ENCODE assay signal across 14 cellular contexts in genomic region chr2:120939595-120940318, GRCh38.
A peak's percentile ranks its signal among the peaks of the same experiment; 100 is the strongest.
DNase-seq lines count a peak whose midpoint lies in the region; ATAC-seq and TF ChIP-seq lines count a peak whose summit lies in the region.
"Had no signal": no experiment of that assay in that cellular context is flagged by ENCODE, and none has a peak within 500 bp of the region (broad histone marks: within the 10 kb centered on the region; RNA-seq: fewer than 3 reads in every experiment).

No MANE protein-coding gene starts in this region.

- no peak overlapping the region for H3K14ac ChIP-seq in trophoblast cell (ENCODE audit: low read length)

- H2AK5ac ChIP-seq in trophoblast cell (ENCODE audit: low read length) = no peak overlapping the region

- no peak overlapping the region for H3K9ac ChIP-seq in trophoblast cell (ENCODE audit: low read length)
- no peak overlapping the region for H3K9ac ChIP-seq in colonic mucosa (ENCODE audit: low read depth in 2 of 2, low read length in 2 of 2)

- peaks cover 42% of the 10 kb centered on the region for H3K36me3 ChIP-seq in SJSA1
- H3K36me3 ChIP-seq in trophoblast cell (ENCODE audit: control insufficient read depth in 1 of 2, insufficient read depth in 2 of 2, low read length in 2 of 2) = no peaks in the 10 kb centered on the region
- no peaks in the 10 kb centered on the region for H3K36me3 ChIP-seq in colonic mucosa
- H3K36me3 ChIP-seq: esophagus muscularis mucosa had no signal

- no peaks in the 10 kb centered on the region for H3K79me2 ChIP-seq in trophoblast cell (ENCODE audit: control insufficient read depth, insufficient read depth, low read length, poor library complexity)

- H3K4ac ChIP-seq in trophoblast cell (ENCODE audit: low read depth, low read length) = no peak overlapping the region

- TF ChIP-seq POLR2A in erythroblast (IDR thresholded peaks at IDR 0.05; ENCODE audit: low read length) = no peak

- no peak overlapping the region for H4K8ac ChIP-seq in trophoblast cell (ENCODE audit: low read depth, low read length)

- no peak overlapping the region for H3K4me2 ChIP-seq in trophoblast cell (ENCODE audit: low read length)

- no peak overlapping the region for H3K4me3 ChIP-seq in SJSA1
- H3K4me3 ChIP-seq in trophoblast cell (ENCODE audit: low read depth, low read length) = no peak overlapping the region
- no peak overlapping the region for H3K4me3 ChIP-seq in colonic mucosa
- H3K4me3 ChIP-seq: esophagus muscularis mucosa, lung had no signal

- ATAC-seq in HG02970 (IDR thresholded peaks at IDR 0.05; ENCODE audit: low FRiP score, unreplicated experiment) = no peak
- ATAC-seq: activated naive CD8-positive, alpha-beta T cell treated with anti-CD3 and anti-CD28 coated beads, Interleukin-2, amount 50 U/mL, for 24 hours had no signal

- H3K27me3 ChIP-seq in SJSA1 (replicated peaks) = no peaks in the 10 kb centered on the region
- H3K27me3 ChIP-seq in trophoblast cell (ENCODE audit: insufficient read depth, low read length) = no peaks in the 10 kb centered on the region
- no peaks in the 10 kb centered on the region for H3K27me3 ChIP-seq in colonic mucosa
- H3K27me3 ChIP-seq: esophagus muscularis mucosa had no signal

- H2BK120ac ChIP-seq in trophoblast cell (ENCODE audit: insufficient read depth, low read length, poor library complexity) = no peak overlapping the region

- H2AFZ ChIP-seq in trophoblast cell (ENCODE audit: insufficient read depth, low read length, poor library complexity) = no peak overlapping the region

- no peak overlapping the region for H4K12ac ChIP-seq in trophoblast cell (ENCODE audit: low read depth, low read length)

- intact Hi-C loops in colonic mucosa (cut with DNase I) = loop anchor here (10.0 kb wide), 1 partner anchor 205 kb away; the partner anchor contains the start of gene GLI2

- DNase-seq in GM03348 (ENCODE audit: low spot score) (peak; percentile 77), SJSA1 (ENCODE audit: low read depth in 1 of 2, low spot score in 2 of 2) (peak; percentile 71 to 82), erythroblast (lab: John Stamatoyannopoulos, UW) (peak; percentile 65 to 66), trophoblast cell (no peak), colonic mucosa (no peak), DMS 273 treated with DMSO at 0.1 percent for 48 hours (lab: John Stamatoyannopoulos, UW) (no peak), NCI-H2107 treated with DMSO at 0.1 percent for 48 hours (lab: John Stamatoyannopoulos, UW; ENCODE audit: unreplicated experiment) (no peak)
- DNase-seq: activated CD8-positive, alpha-beta memory T cell treated with anti-CD3 and anti-CD28 coated beads for 24 hours; activated naive CD8-positive, alpha-beta T cell treated with anti-CD3 and anti-CD28 coated beads, Interleukin-2, amount 50 U/mL, for 24 hours; KBM-7; NCI-H446 treated with DMSO at 0.1 percent for 48 hours had no signal

- H3K79me1 ChIP-seq in trophoblast cell (ENCODE audit: low read length) = peaks cover 18% of the 10 kb centered on the region

- WGBS in trophoblast cell (ENCODE audit: extremely low coverage, insufficient coverage, insufficient read length) = no CpG with 5 or more reads among the region's 9 CpGs

- H3K18ac ChIP-seq in trophoblast cell (ENCODE audit: low read length) = no peak overlapping the region

- H4K91ac ChIP-seq in trophoblast cell (ENCODE audit: low read depth, low read length) = peak overlapping the region; percentile 45

- H3K4me1 ChIP-seq in SJSA1 (replicated peaks) (peaks cover 95% of the 10 kb centered on the region), trophoblast cell (ENCODE audit: control insufficient read depth in 1 of 2, insufficient read depth in 2 of 2, low read length in 2 of 2) (peaks cover 42 to 53% of the 10 kb centered on the region in 2 experiments), colonic mucosa (peaks cover 20% of the 10 kb centered on the region)

- H3K27ac ChIP-seq in SJSA1 = peak overlapping the region; percentile 76
- no peak overlapping the region for H3K27ac ChIP-seq in trophoblast cell (ENCODE audit: low read depth, low read length)
- H3K27ac ChIP-seq in colonic mucosa = no peak overlapping the region

- no peak overlapping the region for H2BK5ac ChIP-seq in trophoblast cell (ENCODE audit: low read depth, low read length, poor library complexity)

- no peak overlapping the region for H2BK12ac ChIP-seq in trophoblast cell (ENCODE audit: low read length)

- TF ChIP-seq CTCF in colonic mucosa (IDR thresholded peaks at IDR 0.05) = no peak

- H3K9me3 ChIP-seq in SJSA1 (replicated peaks) (no peaks in the 10 kb centered on the region), trophoblast cell (ENCODE audit: insufficient read depth, low read depth, low read length) (peaks cover 3% of the 10 kb centered on the region), colonic mucosa (no peaks in the 10 kb centered on the region)
- H3K9me3 ChIP-seq: esophagus muscularis mucosa had no signal

- no peak overlapping the region for H3K23ac ChIP-seq in trophoblast cell (ENCODE audit: low read length)

Comparison
In these comparisons a context has a peak if more than half of its experiments do, and no peak if none do; other contexts are left out.
1. DNase-seq: peak in GM03348 (single experiment), SJSA1 (2 of 2) and erythroblast (2 of 2); none in trophoblast cell (0 of 2), colonic mucosa (single experiment), DMS 273 treated with DMSO at 0.1 percent for 48 hours (single experiment) and NCI-H2107 treated with DMSO at 0.1 percent for 48 hours (single experiment).